1 cellular context compared by ENCODE assay signal in genomic region chr22:44758354-44758969, GRCh38.
TF ChIP-seq lines count a peak whose summit lies in the region.

No MANE protein-coding gene starts in this region.

TF ChIP-seq in IMR-90, 13 proteins besides CTCF, POLR2A, EP300 and RAD21:
- TF ChIP-seq MXI1 (IDR thresholded peaks at IDR 0.05; ENCODE audit: borderline replicate concordance, low read depth, low read length) = no peak
- no peak for TF ChIP-seq NFE2L2 (IDR thresholded peaks at IDR 0.05; ENCODE audit: low read depth, low read length)
- no peak for TF ChIP-seq RFX5 (IDR thresholded peaks at IDR 0.05; ENCODE audit: low read depth, low read length)
- no peak for TF ChIP-seq SMC3 (IDR thresholded peaks at IDR 0.05; ENCODE audit: low read depth, low read length)
- TF ChIP-seq USF2 (IDR thresholded peaks at IDR 0.05; ENCODE audit: low read depth, low read length) = no peak
- TF ChIP-seq CEBPB (IDR thresholded peaks at IDR 0.05; ENCODE audit: low read depth, low read length) = no peak
- TF ChIP-seq MAZ (IDR thresholded peaks at IDR 0.05; ENCODE audit: borderline replicate concordance, low read depth, low read length) = no peak
- no peak for TF ChIP-seq ELK1 (IDR thresholded peaks at IDR 0.05; ENCODE audit: borderline replicate concordance, low read depth, low read length)
- TF ChIP-seq BHLHE40 (IDR thresholded peaks at IDR 0.05; ENCODE audit: low read depth, low read length) = no peak
- no peak for TF ChIP-seq FOS (IDR thresholded peaks at IDR 0.05; ENCODE audit: low read depth, low read length)
- no peak for TF ChIP-seq MAFK (IDR thresholded peaks at IDR 0.05; ENCODE audit: low read depth, low read length)
- no peak for TF ChIP-seq CHD1 (IDR thresholded peaks at IDR 0.05; ENCODE audit: low read depth, low read length)
- TF ChIP-seq RCOR1 (IDR thresholded peaks at IDR 0.05; ENCODE audit: insufficient replicate concordance, low read length) = no peak
